13 cellular contexts compared by ENCODE assay signal in genomic region chr17:39618956-39619785, GRCh38. TPM values are rescaled to one million over a fixed set of nuclear protein-coding genes. Genes with fewer than 3 reads are reported as not detected.
DNase-seq lines count a peak whose midpoint lies in the region; ATAC-seq and TF ChIP-seq lines count a peak whose summit lies in the region.
"Had no signal": no experiment of that assay in that cellular context is flagged by ENCODE, and none has a peak within 500 bp of the region (broad histone marks: within the 10 kb centered on the region; RNA-seq: fewer than 3 reads in every experiment).

No MANE protein-coding gene starts in this region.

- CTCF ChIA-PET in CD4-positive, alpha-beta memory T cell (lab: Charles Lee; ENCODE audit: partially characterized antibody): interaction anchor here (0.6 to 9.5 kb wide), 12 partner anchors 14 to 500 kb away, joined by 3 to 102 read pairs (median 6); partner anchors contain the start of genes PNMT, PSMD3 and STARD3

- TF ChIP-seq CTCF in KMS-11 (conservative IDR thresholded peaks at IDR 0.05; ENCODE audit: low read depth, low read length) (no peak), WI38 (IDR thresholded peaks at IDR 0.05; ENCODE audit: low read depth, low read length) (no peak)

- peaks cover 10 to 24% (median 16%) of the 10 kb centered on the region in 4 donors for H3K4me1 Mint-ChIP-seq in CD4-positive, alpha-beta memory T cell
- peaks cover 29 to 45% (median 44%) of the 10 kb centered on the region in 3 donors for H3K4me1 Mint-ChIP-seq in naive B cell
- H3K4me1 Mint-ChIP-seq in natural killer cell treated with Interleukin-12 subunit alpha and Interleukin-12 subunit beta and Interleukin-15 and Interleukin-18, amount 100 ng/mL, for 72 hours (ENCODE audit: low read depth in 2 of 2): peaks cover 16 to 20% of the 10 kb centered on the region in 2 donors

- no peaks in the 10 kb centered on the region for H3K36me3 ChIP-seq in CD4-positive, alpha-beta memory T cell (ENCODE audit: insufficient read depth, low read length)
- H3K36me3 ChIP-seq in KMS-11 (ENCODE audit: insufficient read depth): no peaks in the 10 kb centered on the region
- H3K36me3 ChIP-seq: neutrophil had no signal

- peak overlapping the region; percentile 97 for H2AFZ ChIP-seq in KMS-11 (ENCODE audit: low read depth)

- H4K20me1 ChIP-seq in KMS-11 (ENCODE audit: insufficient read depth): no peaks in the 10 kb centered on the region

- intact Hi-C loops in CD4-positive, alpha-beta memory T cell (cut with micrococcal nuclease): no loop called here

- DNase-seq in CD4-positive, alpha-beta memory T cell: peak in 1 of 5 donors; percentile 27
- DNase-seq in naive B cell (no peak), germinal center (ENCODE audit: low spot score) (no peak), NCI-H748 (lab: John Stamatoyannopoulos, UW; ENCODE audit: unreplicated experiment) (no peak)
- no peak for DNase-seq in natural killer cell treated with Interleukin-12 subunit alpha and Interleukin-12 subunit beta and Interleukin-15 and Interleukin-18, amount 100 ng/mL, for 72 hours (ENCODE audit: low spot score)
- DNase-seq: activated CD8-positive, alpha-beta T cell treated with anti-CD3 and anti-CD28 coated beads for 36 hours; aorta had no signal

- peak overlapping the region in 2 of 7 donors; percentile 11 to 64 for H3K27ac Mint-ChIP-seq in CD4-positive, alpha-beta memory T cell
- H3K27ac Mint-ChIP-seq in naive B cell: peak overlapping the region in 1 of 6 donors; percentile 80
- H3K27ac Mint-ChIP-seq in natural killer cell treated with Interleukin-12 subunit alpha and Interleukin-12 subunit beta and Interleukin-15 and Interleukin-18, amount 100 ng/mL, for 72 hours: no peak overlapping the region
- H3K27ac Mint-ChIP-seq: activated CD8-positive, alpha-beta T cell treated with anti-CD3 and anti-CD28 coated beads for 36 hours had no signal

- H3K4me1 ChIP-seq in CD4-positive, alpha-beta memory T cell (ENCODE audit: insufficient read depth, low read length): peaks cover 34% of the 10 kb centered on the region
- peaks cover 46% of the 10 kb centered on the region for H3K4me1 ChIP-seq in KMS-11 (ENCODE audit: low read depth, poor library complexity, severe bottlenecking)

- POLR2A ChIA-PET in CD4-positive, alpha-beta memory T cell (lab: Charles Lee; ENCODE audit: partially characterized antibody): interaction anchor here (0.6 to 1.5 kb wide), 7 partner anchors 17 to 484 kb away, joined by 3 to 5 read pairs (median 3); partner anchors contain the start of genes MIEN1 and STARD3

- peak overlapping the region in 6 of 8 donors; percentile 26 to 95 (median 44) for H3K4me3 Mint-ChIP-seq in CD4-positive, alpha-beta memory T cell
- H3K4me3 Mint-ChIP-seq in naive B cell: peak overlapping the region in 7 of 8 donors; percentile 35 to 94 (median 86)
- H3K4me3 Mint-ChIP-seq in natural killer cell treated with Interleukin-12 subunit alpha and Interleukin-12 subunit beta and Interleukin-15 and Interleukin-18, amount 100 ng/mL, for 72 hours: no peak overlapping the region

- H3K36me3 Mint-ChIP-seq in CD4-positive, alpha-beta memory T cell: peaks cover 0 to 3% of the 10 kb centered on the region in 2 donors
- no peaks in the 10 kb centered on the region for H3K36me3 Mint-ChIP-seq in naive B cell
- H3K36me3 Mint-ChIP-seq in natural killer cell treated with Interleukin-12 subunit alpha and Interleukin-12 subunit beta and Interleukin-15 and Interleukin-18, amount 100 ng/mL, for 72 hours: no peaks in the 10 kb centered on the region

- no peak overlapping the region for H3K4me3 ChIP-seq in CD4-positive, alpha-beta memory T cell (ENCODE audit: low read length in 2 of 2)
- H3K4me3 ChIP-seq in KMS-11 (IDR thresholded peaks at IDR 0.05; ENCODE audit: insufficient read depth, low read depth, low read length): no peak overlapping the region
- peak overlapping the region; percentile 58; the same call in 1 of the 2 replicates for H3K4me3 ChIP-seq in WI38 (ENCODE audit: low read depth, low read length)

- H3K27me3 ChIP-seq in CD4-positive, alpha-beta memory T cell (ENCODE audit: insufficient read depth, low read length): no peaks in the 10 kb centered on the region
- H3K27me3 ChIP-seq in KMS-11 (ENCODE audit: insufficient read depth, low read depth): no peaks in the 10 kb centered on the region

- H3K9me3 ChIP-seq in CD4-positive, alpha-beta memory T cell (ENCODE audit: control insufficient read depth in 1 of 2, low read length in 2 of 2): no peaks in the 10 kb centered on the region
- H3K9me3 ChIP-seq: neutrophil had no signal

- peak overlapping the region; percentile 68; the same call in 1 of the 2 replicates for H3K9ac ChIP-seq in KMS-11

- no peaks in the 10 kb centered on the region for H3K9me3 Mint-ChIP-seq in CD4-positive, alpha-beta memory T cell
- no peaks in the 10 kb centered on the region for H3K9me3 Mint-ChIP-seq in naive B cell
- H3K9me3 Mint-ChIP-seq in natural killer cell treated with Interleukin-12 subunit alpha and Interleukin-12 subunit beta and Interleukin-15 and Interleukin-18, amount 100 ng/mL, for 72 hours: no peaks in the 10 kb centered on the region
- H3K9me3 Mint-ChIP-seq: activated CD8-positive, alpha-beta T cell treated with anti-CD3 and anti-CD28 coated beads for 36 hours had no signal

- ATAC-seq in naive B cell (ENCODE audit: low read depth in 2 of 2): no peak
- no peak for ATAC-seq in natural killer cell treated with Interleukin-12 subunit alpha and Interleukin-12 subunit beta and Interleukin-15 and Interleukin-18, amount 100 ng/mL, for 72 hours
- ATAC-seq in GM19023 (IDR thresholded peaks at IDR 0.05; ENCODE audit: unreplicated experiment): no peak
- ATAC-seq: activated CD8-positive, alpha-beta T cell treated with anti-CD3 and anti-CD28 coated beads for 36 hours had no signal

- H3K27me3 Mint-ChIP-seq in CD4-positive, alpha-beta memory T cell: peaks cover 1 to 19% of the 10 kb centered on the region in 2 donors
- H3K27me3 Mint-ChIP-seq in naive B cell: peaks cover 4 to 25% (median 17%) of the 10 kb centered on the region in 3 donors
- H3K27me3 Mint-ChIP-seq in natural killer cell treated with Interleukin-12 subunit alpha and Interleukin-12 subunit beta and Interleukin-15 and Interleukin-18, amount 100 ng/mL, for 72 hours: peaks cover 12 to 16% of the 10 kb centered on the region in 2 donors

- peak overlapping the region; percentile 99 for H3K4me2 ChIP-seq in KMS-11

- H3K27ac ChIP-seq in CD4-positive, alpha-beta memory T cell (ENCODE audit: low read depth, low read length): no peak overlapping the region
- no peak overlapping the region for H3K27ac ChIP-seq in KMS-11
- H3K27ac ChIP-seq: epithelial cell of prostate, neutrophil had no signal

- H3K79me2 ChIP-seq in KMS-11 (ENCODE audit: insufficient read depth, low read depth): no peaks in the 10 kb centered on the region

RNA-seq across cellular contexts. Expression of gene PPP1R1B, which starts 7.6 kb away (rescaled TPM):
- total RNA-seq in CD4-positive, alpha-beta memory T cell: not detected
- polyA plus RNA-seq in CD4-positive, alpha-beta memory T cell: not detected
- polyA plus RNA-seq in naive B cell (ENCODE audit: low read depth in 6 of 6): under 1 TPM in 1 of 6 donors, not detected in 5; 0.12 TPM
- total RNA-seq in natural killer cell treated with Interleukin-12 subunit alpha and Interleukin-12 subunit beta and Interleukin-15 and Interleukin-18, amount 100 ng/mL, for 72 hours: not detected
- total RNA-seq: activated CD8-positive, alpha-beta T cell treated with anti-CD3 and anti-CD28 coated beads for 36 hours had no signal

RNA-seq across cellular contexts. Expression of gene NEUROD2, which starts 11.5 kb away (rescaled TPM):
- total RNA-seq in CD4-positive, alpha-beta memory T cell: not detected
- polyA plus RNA-seq in CD4-positive, alpha-beta memory T cell: under 1 TPM in 1 of 2 donors, not detected in 1; 0.06 TPM
- under 1 TPM in 1 of 6 donors, not detected in 5; 0.09 TPM for polyA plus RNA-seq in naive B cell (ENCODE audit: low read depth in 6 of 6)
- total RNA-seq in natural killer cell treated with Interleukin-12 subunit alpha and Interleukin-12 subunit beta and Interleukin-15 and Interleukin-18, amount 100 ng/mL, for 72 hours: not detected
- total RNA-seq: activated CD8-positive, alpha-beta T cell treated with anti-CD3 and anti-CD28 coated beads for 36 hours; aorta; NCI-H460 had no signal
- polyA plus RNA-seq: aorta had no signal

RNA-seq across cellular contexts. Expression of gene STARD3, which starts 17.8 kb away (rescaled TPM):
- total RNA-seq in CD4-positive, alpha-beta memory T cell: 100 to 1,000 TPM; 105 to 110 TPM
- polyA plus RNA-seq in CD4-positive, alpha-beta memory T cell: 10 to 100 TPM; 42.2 to 43.2 TPM
- polyA plus RNA-seq in naive B cell (ENCODE audit: low read depth in 6 of 6): 10 to 100 TPM; 30.7 to 53.7 (median 42.0) TPM
- total RNA-seq in natural killer cell treated with Interleukin-12 subunit alpha and Interleukin-12 subunit beta and Interleukin-15 and Interleukin-18, amount 100 ng/mL, for 72 hours: 100 to 1,000 TPM in 1 of 2 donors, 10 to 100 TPM in 1; 97.9 to 139 TPM

RNA-seq across cellular contexts. Expression of gene TCAP, which starts 46.0 kb away (rescaled TPM):
- total RNA-seq in CD4-positive, alpha-beta memory T cell: 1 to 10 TPM; 5.9 to 6.3 TPM
- under 1 TPM in 1 of 2 donors, not detected in 1; 0.14 TPM for polyA plus RNA-seq in CD4-positive, alpha-beta memory T cell
- under 1 TPM in 3 of 6 donors, not detected in 3; 0.12 to 0.25 (median 0.24) TPM for polyA plus RNA-seq in naive B cell (ENCODE audit: low read depth in 6 of 6)
- total RNA-seq in natural killer cell treated with Interleukin-12 subunit alpha and Interleukin-12 subunit beta and Interleukin-15 and Interleukin-18, amount 100 ng/mL, for 72 hours: 1 to 10 TPM; 2.1 to 2.5 TPM

RNA-seq across cellular contexts. Expression of gene PNMT, which starts 49.1 kb away (rescaled TPM):
- total RNA-seq in CD4-positive, alpha-beta memory T cell: under 1 TPM in 1 of 2 experiments, not detected in 1; 0.55 TPM
- not detected for polyA plus RNA-seq in CD4-positive, alpha-beta memory T cell
- polyA plus RNA-seq in naive B cell (ENCODE audit: low read depth in 6 of 6): not detected
- not detected for total RNA-seq in natural killer cell treated with Interleukin-12 subunit alpha and Interleukin-12 subunit beta and Interleukin-15 and Interleukin-18, amount 100 ng/mL, for 72 hours
- total RNA-seq: NCI-H460 had no signal
